Comparison of ENCODE assay signal across 22 cellular contexts in genomic region chr15:63385911-63386531, GRCh38. TPM values are rescaled to one million over a fixed set of nuclear protein-coding genes. Genes with fewer than 3 reads are reported as not detected.
"Had no signal": no experiment of that assay in that cellular context is flagged by ENCODE, and none has a peak within 500 bp of the region (broad histone marks: within the 10 kb centered on the region; RNA-seq: fewer than 3 reads in every experiment).

No MANE protein-coding gene starts in this region.

- H3K27ac Mint-ChIP-seq: endodermal cell; naive thymus-derived CD8-positive, alpha-beta T cell; stimulated activated memory B cell treated with anti-CD40 and anti-IgM and Interleukin-4, amounts not matched to agents 10 μg/mL and 1 μg/mL and 100 μg/mL, for 72 hours; stimulated activated naive CD8-positive, alpha-beta T cell treated with anti-CD3 and anti-CD28 coated beads, Interleukin-15, Interleukin-2, amounts not matched to agents 100 ng/mL and 50 ng/mL, for 24 hours had no signal

- H3K4me3 ChIP-seq: coronary artery, esophagus muscularis mucosa, hepatocyte, lung, spleen, tibial artery, upper lobe of left lung, vagina had no signal

- H3K36me3 ChIP-seq: esophagus muscularis mucosa, neutrophil, spleen, tibial artery, upper lobe of left lung, vagina had no signal

- H3K27ac ChIP-seq: coronary artery, esophagus muscularis mucosa, hepatocyte, neutrophil, spleen, tibial artery, upper lobe of left lung, vagina had no signal

- H3K9me3 Mint-ChIP-seq: endodermal cell; stimulated activated naive CD8-positive, alpha-beta T cell treated with anti-CD3 and anti-CD28 coated beads, Interleukin-15, Interleukin-2, amounts not matched to agents 100 ng/mL and 50 ng/mL, for 24 hours had no signal

- H3K4me3 Mint-ChIP-seq: endodermal cell; naive thymus-derived CD8-positive, alpha-beta T cell; stimulated activated memory B cell treated with anti-CD40 and anti-IgM and Interleukin-4, amounts not matched to agents 10 μg/mL and 1 μg/mL and 100 μg/mL, for 72 hours; stimulated activated naive CD8-positive, alpha-beta T cell treated with anti-CD3 and anti-CD28 coated beads, Interleukin-15, Interleukin-2, amounts not matched to agents 100 ng/mL and 50 ng/mL, for 24 hours had no signal

- H3K9me3 ChIP-seq: esophagus muscularis mucosa, neutrophil, tibial artery, upper lobe of left lung, vagina had no signal

- H3K36me3 Mint-ChIP-seq: naive thymus-derived CD8-positive, alpha-beta T cell; stimulated activated memory B cell treated with anti-CD40 and anti-IgM and Interleukin-4, amounts not matched to agents 10 μg/mL and 1 μg/mL and 100 μg/mL, for 72 hours had no signal

- ATAC-seq: left colon; left ventricle myocardium superior; naive thymus-derived CD8-positive, alpha-beta T cell; sciatic nerve; stimulated activated memory B cell treated with anti-CD40 and anti-IgM and Interleukin-4, amounts not matched to agents 10 μg/mL and 1 μg/mL and 100 μg/mL, for 72 hours had no signal

- DNase-seq: effector CD4-positive, alpha-beta T cell; endodermal cell; left colon; left ventricle myocardium superior; naive thymus-derived CD8-positive, alpha-beta T cell; posterior cingulate gyrus; spleen; stimulated activated CD4-positive, alpha-beta T cell treated with anti-CD3 and anti-CD28 coated beads, Interleukin-15, amount 100 ng/mL, for 24 hours; stimulated activated CD4-positive, alpha-beta T cell treated with anti-CD3 and anti-CD28 coated beads, Interleukin-1b, Interleukin-23, amount 100 ng/mL, for 48 hours; stimulated activated CD4-positive, alpha-beta T cell treated with anti-CD3 and anti-CD28 coated beads, Interleukin-4, amount 100 ng/mL, for 24 hours; tibial artery; upper lobe of left lung had no signal

- H3K27me3 ChIP-seq: esophagus muscularis mucosa, vagina had no signal

RNA-seq across cellular contexts. Expression of gene CA12, which starts 4.4 kb away (rescaled TPM):
- total RNA-seq: mononuclear cell; naive thymus-derived CD8-positive, alpha-beta T cell had no signal
